Comparison of ENCODE assay signal across 8 cellular contexts in the genomic region with DNA sequence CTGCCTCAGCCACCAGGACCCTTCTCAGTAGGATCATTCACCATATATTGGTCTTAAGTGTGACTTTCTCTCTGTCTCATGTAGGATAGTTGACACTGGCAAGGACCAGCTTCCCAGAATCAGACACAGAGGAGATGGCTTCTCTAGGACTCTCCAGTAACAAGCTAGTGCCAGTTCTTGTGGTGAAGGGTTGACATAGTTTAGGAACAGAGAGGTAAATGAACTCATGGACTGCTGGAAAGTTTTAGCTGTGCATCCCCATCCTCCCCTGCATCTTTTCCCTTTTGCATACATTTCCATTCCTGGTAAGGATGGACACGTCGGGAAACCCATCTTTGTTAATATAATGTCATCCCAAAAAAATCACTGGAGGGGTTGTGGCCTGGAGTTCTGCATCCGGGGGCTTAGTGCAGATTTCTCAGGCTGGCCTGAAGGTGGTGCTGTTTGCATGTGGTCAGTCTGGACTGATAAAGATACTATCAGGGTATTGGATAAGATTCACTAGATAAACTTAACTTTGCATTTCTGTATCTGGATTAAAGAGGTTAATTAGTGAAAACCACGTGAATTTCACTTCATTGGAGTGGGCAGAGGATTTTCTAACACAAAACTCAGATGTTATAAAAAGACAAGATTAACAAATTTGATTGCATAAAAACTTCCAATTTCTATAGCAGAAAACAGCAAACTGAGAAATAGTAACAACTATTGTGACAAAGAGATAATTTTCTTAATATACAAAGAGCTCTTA.
DNase-seq lines count a peak whose midpoint lies in the region; ATAC-seq and TF ChIP-seq lines count a peak whose summit lies in the region.

No MANE protein-coding gene starts in this region.

- no peaks in the 10 kb centered on the region for H3K36me3 ChIP-seq in neural progenitor cell

- no peak overlapping the region for H3K27ac Mint-ChIP-seq in activated T-cell treated with anti-CD3 and anti-CD28 coated beads, Interleukin-2, amount 50 U/mL, for 24 hours
- H3K27ac Mint-ChIP-seq in neural progenitor cell, result no peak overlapping the region

- H3K9me3 Mint-ChIP-seq in activated T-cell treated with anti-CD3 and anti-CD28 coated beads, Interleukin-2, amount 50 U/mL, for 24 hours, result no peaks in the 10 kb centered on the region
- peaks cover 10% of the 10 kb centered on the region for H3K9me3 Mint-ChIP-seq in neural progenitor cell

- H3K27ac ChIP-seq in 22Rv1, result no peak overlapping the region
- H3K27ac ChIP-seq in neural progenitor cell, result no peak overlapping the region

- no peak overlapping the region for H3K4me2 ChIP-seq in neural progenitor cell

- TF ChIP-seq CTCF in 22Rv1 (IDR thresholded peaks at IDR 0.05) (peak; percentile 89), GM10248 (IDR thresholded peaks at IDR 0.05; ENCODE audit: control extremely low read depth, extremely low read depth, low read depth, missing control alignments) (peak; percentile 85), fibroblast of mammary gland (conservative IDR thresholded peaks at IDR 0.05; ENCODE audit: control insufficient read depth, insufficient read depth, low read depth, low read length) (peak; percentile 88), neural progenitor cell (IDR thresholded peaks at IDR 0.05) (peak; percentile 97)

- ATAC-seq in HG02840 (IDR thresholded peaks at IDR 0.05; ENCODE audit: low FRiP score, unreplicated experiment), result no peak

- H4K20me1 ChIP-seq in neural progenitor cell (ENCODE audit: low read depth), result no peaks in the 10 kb centered on the region

- CTCF ChIA-PET in GM10248 (lab: Yijun Ruan, JAX), result interaction anchor here (0.8 to 6.5 kb wide), 22 partner anchors 10 to 278 kb away, joined by 3 to 119 read pairs (median 4); no protein-coding TSS in a partner anchor

- no peak overlapping the region for H3K4me3 Mint-ChIP-seq in activated T-cell treated with anti-CD3 and anti-CD28 coated beads, Interleukin-2, amount 50 U/mL, for 24 hours
- no peak overlapping the region for H3K4me3 Mint-ChIP-seq in neural progenitor cell

- H3K36me3 Mint-ChIP-seq in activated T-cell treated with anti-CD3 and anti-CD28 coated beads, Interleukin-2, amount 50 U/mL, for 24 hours (ENCODE audit: low read depth), result no peaks in the 10 kb centered on the region
- H3K36me3 Mint-ChIP-seq in neural progenitor cell, result no peaks in the 10 kb centered on the region

- H3K9ac ChIP-seq in neural progenitor cell, result no peak overlapping the region

- H3K79me2 ChIP-seq in neural progenitor cell (ENCODE audit: low read depth), result no peaks in the 10 kb centered on the region

- no peak overlapping the region for H2AFZ ChIP-seq in neural progenitor cell (replicated peaks)

- H3K4me1 ChIP-seq in neural progenitor cell, result no peaks in the 10 kb centered on the region

- no peaks in the 10 kb centered on the region for H3F3A ChIP-seq in neural progenitor cell (ENCODE audit: low read depth)

- no peaks in the 10 kb centered on the region for H3K27me3 Mint-ChIP-seq in activated T-cell treated with anti-CD3 and anti-CD28 coated beads, Interleukin-2, amount 50 U/mL, for 24 hours
- peaks cover 7% of the 10 kb centered on the region for H3K27me3 Mint-ChIP-seq in neural progenitor cell (ENCODE audit: insufficient read depth, low read depth)

- no peaks in the 10 kb centered on the region for H3K4me1 Mint-ChIP-seq in activated T-cell treated with anti-CD3 and anti-CD28 coated beads, Interleukin-2, amount 50 U/mL, for 24 hours (ENCODE audit: low read depth)
- no peaks in the 10 kb centered on the region for H3K4me1 Mint-ChIP-seq in neural progenitor cell

- H3K4me3 ChIP-seq in fibroblast of mammary gland (ENCODE audit: control insufficient read depth, low read depth, low read length) (no peak overlapping the region), neural progenitor cell (no peak overlapping the region)

- no peaks in the 10 kb centered on the region for H3K27me3 ChIP-seq in neural progenitor cell

- no peaks in the 10 kb centered on the region for H3K9me3 ChIP-seq in neural progenitor cell (ENCODE audit: low read depth)

- POLR2A ChIA-PET in GM10248 (lab: Yijun Ruan, JAX), result no interaction called here

- DNase-seq in GM10248 (ENCODE audit: extremely low spot score) (peak; percentile 67), NCI-H460 (ENCODE audit: extremely low read depth, low read depth) (peak; percentile 47), fibroblast of mammary gland (ENCODE audit: low read depth) (peak; percentile 61), neural progenitor cell (ENCODE audit: low spot score) (peak; percentile 62), GF-D8 (lab: John Stamatoyannopoulos, UW) (no peak)
- DNase-seq in activated T-cell treated with anti-CD3 and anti-CD28 coated beads, Interleukin-2, amount 50 U/mL, for 24 hours, result peak; percentile 57
